14 cellular contexts compared by ENCODE assay signal in genomic region chr3:169232863-169233262, GRCh38.
A peak's percentile ranks its signal among the peaks of the same experiment; 100 is the strongest.
DNase-seq lines count a peak whose midpoint lies in the region; ATAC-seq and TF ChIP-seq lines count a peak whose summit lies in the region.
"Had no signal": no experiment of that assay in that cellular context is flagged by ENCODE, and none has a peak within 500 bp of the region (broad histone marks: within the 10 kb centered on the region; RNA-seq: fewer than 3 reads in every experiment).

No MANE protein-coding gene starts in this region.

- peak; percentile 13 for ATAC-seq in mucosa of descending colon
- ATAC-seq: activated CD4-positive, CD25-positive, alpha-beta regulatory T cell treated with anti-CD3 and anti-CD28 coated beads, Interleukin-2, amount 50 U/mL, for 24 hours; GM12878 had no signal

- H3K4me1 ChIP-seq in mucosa of descending colon (ENCODE audit: low read depth): no peaks in the 10 kb centered on the region

- peak; percentile 44 for DNase-seq in DMS 273 (lab: John Stamatoyannopoulos, UW; ENCODE audit: unreplicated experiment)
- no peak for DNase-seq in DMS 273 treated with DMSO at 0.1 percent for 48 hours (lab: John Stamatoyannopoulos, UW)
- peak; percentile 67 for DNase-seq in NCI-H1092 treated with DMSO at 0.1 percent for 48 hours (lab: John Stamatoyannopoulos, UW)
- DNase-seq in choroid plexus epithelial cell (ENCODE audit: low read depth): peak; percentile 54
- DNase-seq in mucosa of descending colon: no peak
- DNase-seq in GF-D8 (lab: John Stamatoyannopoulos, UW): no peak
- no peak for DNase-seq in G401 (ENCODE audit: low spot score)
- no peak for DNase-seq in NCI-H1436 (lab: John Stamatoyannopoulos, UW)
- DNase-seq: activated T-cell treated with anti-CD3 and anti-CD28 coated beads, Interleukin-2, amount 50 U/mL, for 48 hours; GOT3; NCI-H774 had no signal

- intact Hi-C loops in mucosa of descending colon (cut with DNase I, micrococcal nuclease): no loop called here

- TF ChIP-seq CTCF in choroid plexus epithelial cell (conservative IDR thresholded peaks at IDR 0.05; ENCODE audit: low read depth, low read length): no peak
- no peak for TF ChIP-seq CTCF in mucosa of descending colon (IDR thresholded peaks at IDR 0.05)

- in situ Hi-C loops in G401 (cut with HindIII; ENCODE audit: low sequenced_read_pairs): no loop called here

- no peaks in the 10 kb centered on the region for H3K36me3 ChIP-seq in mucosa of descending colon (ENCODE audit: low read depth)

- H3K9me3 ChIP-seq in mucosa of descending colon: no peaks in the 10 kb centered on the region

- H3K4me3 ChIP-seq in choroid plexus epithelial cell (ENCODE audit: low read depth, low read length) (no peak overlapping the region), mucosa of descending colon (no peak overlapping the region)
- H3K4me3 ChIP-seq: GM12878, lung had no signal

Comparison
In these comparisons a context has a peak if more than half of its experiments do, and no peak if none do; other contexts are left out.
1. DNase-seq: peak in DMS 273 (single experiment), NCI-H1092 treated with DMSO at 0.1 percent for 48 hours (single experiment) and choroid plexus epithelial cell (single experiment); none in DMS 273 treated with DMSO at 0.1 percent for 48 hours (single experiment), mucosa of descending colon (0 of 3), GF-D8 (single experiment), G401 (single experiment) and NCI-H1436 (single experiment).